ENCODE assay signal across 11 cellular contexts in genomic region chr12:53444593-53445325, GRCh38. TPM values are rescaled to one million over a fixed set of nuclear protein-coding genes. Genes with fewer than 3 reads are reported as not detected.
DNase-seq lines count a peak whose midpoint lies in the region; ATAC-seq and TF ChIP-seq lines count a peak whose summit lies in the region.
"Not testable (repeated sequence)": the region's sequence is repeated elsewhere in the genome, so short reads cannot be mapped to it uniquely, and the experiment has no call there.
"Had no signal": no experiment of that assay in that cellular context is flagged by ENCODE, and none has a peak within 500 bp of the region (broad histone marks: within the 10 kb centered on the region; RNA-seq: fewer than 3 reads in every experiment).

No MANE protein-coding gene starts in this region.

- intact Hi-C loops in CD8-positive, alpha-beta T cell (cut with DNase I, micrococcal nuclease) = loop anchor here in 1 of 2 experiments (5.0 kb wide), 1 partner anchor 437 kb away; the partner anchor contains the start of gene EIF4B
- intact Hi-C loops in activated naive CD4-positive, alpha-beta T cell treated with anti-CD3 and anti-CD28 coated beads for 36 hours (cut with micrococcal nuclease); dendritic cell treated with granulocyte-macrophage colony-stimulating factor and Interleukin-4, amounts not matched to agents 40 ng/mL and 50 ng/mL, for 4 days (cut with micrococcal nuclease); naive thymus-derived CD4-positive, alpha-beta T cell (cut with micrococcal nuclease): not testable (repeated sequence)

- H3K9me3 ChIP-seq in CD8-positive, alpha-beta T cell (ENCODE audit: low read length); T-helper 17 cell (ENCODE audit: control insufficient read depth, low read length, poor library complexity, severe bottlenecking); naive thymus-derived CD4-positive, alpha-beta T cell (ENCODE audit: control insufficient read depth in 2 of 3, low read length in 3 of 3): not testable (repeated sequence)

- peak overlapping the region; percentile 42 for H3K4me3 Mint-ChIP-seq in CD8-positive, alpha-beta T cell
- peak overlapping the region; percentile 98 for H3K4me3 Mint-ChIP-seq in T-helper 17 cell
- not testable (repeated sequence) for H3K4me3 Mint-ChIP-seq in activated naive CD4-positive, alpha-beta T cell treated with anti-CD3 and anti-CD28 coated beads for 36 hours; dendritic cell treated with granulocyte-macrophage colony-stimulating factor and Interleukin-4, amounts not matched to agents 40 ng/mL and 50 ng/mL, for 4 days
- peak overlapping the region in 9 of 10 donors; percentile 16 to 99 (median 48) for H3K4me3 Mint-ChIP-seq in naive thymus-derived CD4-positive, alpha-beta T cell
- peak overlapping the region; percentile 20 for H3K4me3 Mint-ChIP-seq in type B pancreatic cell

- not testable (repeated sequence) for H3K27me3 ChIP-seq in CD8-positive, alpha-beta T cell (ENCODE audit: insufficient read depth, low read length); naive thymus-derived CD4-positive, alpha-beta T cell (ENCODE audit: control insufficient read depth in 2 of 2, insufficient read depth in 2 of 2, low read length in 2 of 2)

- DNase-seq in CD8-positive, alpha-beta T cell; T-helper 17 cell; activated naive CD4-positive, alpha-beta T cell treated with anti-CD3 and anti-CD28 coated beads for 36 hours; naive thymus-derived CD4-positive, alpha-beta T cell; type B pancreatic cell (ENCODE audit: extremely low spot score, unreplicated experiment): not testable (repeated sequence)

- not testable (repeated sequence) for H3K27me3 Mint-ChIP-seq in CD8-positive, alpha-beta T cell (ENCODE audit: low read depth); T-helper 17 cell; activated naive CD4-positive, alpha-beta T cell treated with anti-CD3 and anti-CD28 coated beads for 36 hours (ENCODE audit: low read depth); dendritic cell treated with granulocyte-macrophage colony-stimulating factor and Interleukin-4, amounts not matched to agents 40 ng/mL and 50 ng/mL, for 4 days; naive thymus-derived CD4-positive, alpha-beta T cell; type B pancreatic cell

- peaks cover 56% of the 10 kb centered on the region for H3K36me3 Mint-ChIP-seq in CD8-positive, alpha-beta T cell
- not testable (repeated sequence) for H3K36me3 Mint-ChIP-seq in T-helper 17 cell (ENCODE audit: low read depth); type B pancreatic cell
- H3K36me3 Mint-ChIP-seq in activated naive CD4-positive, alpha-beta T cell treated with anti-CD3 and anti-CD28 coated beads for 36 hours (ENCODE audit: low read depth) = peaks cover 40% of the 10 kb centered on the region
- peaks cover 72% of the 10 kb centered on the region for H3K36me3 Mint-ChIP-seq in dendritic cell treated with granulocyte-macrophage colony-stimulating factor and Interleukin-4, amounts not matched to agents 40 ng/mL and 50 ng/mL, for 4 days (ENCODE audit: low read depth)
- H3K36me3 Mint-ChIP-seq in naive thymus-derived CD4-positive, alpha-beta T cell = peaks cover 0 to 38% (median 22%) of the 10 kb centered on the region in 5 donors

- not testable (repeated sequence) for ATAC-seq in CD8-positive, alpha-beta T cell; T-helper 17 cell; naive thymus-derived CD4-positive, alpha-beta T cell

- peaks cover 51% of the 10 kb centered on the region for H3K4me1 Mint-ChIP-seq in CD8-positive, alpha-beta T cell (ENCODE audit: low read depth)
- H3K4me1 Mint-ChIP-seq in T-helper 17 cell (peaks cover 33% of the 10 kb centered on the region), type B pancreatic cell (ENCODE audit: unreplicated experiment) (peaks cover 25% of the 10 kb centered on the region)
- H3K4me1 Mint-ChIP-seq in activated naive CD4-positive, alpha-beta T cell treated with anti-CD3 and anti-CD28 coated beads for 36 hours (ENCODE audit: low read depth) = peaks cover 40% of the 10 kb centered on the region
- peaks cover 43% of the 10 kb centered on the region for H3K4me1 Mint-ChIP-seq in dendritic cell treated with granulocyte-macrophage colony-stimulating factor and Interleukin-4, amounts not matched to agents 40 ng/mL and 50 ng/mL, for 4 days (ENCODE audit: low read depth)
- H3K4me1 Mint-ChIP-seq in naive thymus-derived CD4-positive, alpha-beta T cell = peaks cover 30 to 58% (median 43%) of the 10 kb centered on the region in 7 donors

- not testable (repeated sequence) for TF ChIP-seq CTCF in CD8-positive, alpha-beta T cell (IDR thresholded peaks at IDR 0.05); type B pancreatic cell (conservative IDR thresholded peaks at IDR 0.05)

- CTCF ChIA-PET in CD8-positive, alpha-beta T cell (lab: Charles Lee); naive thymus-derived CD4-positive, alpha-beta T cell (lab: Charles Lee): not testable (repeated sequence)
- CTCF ChIA-PET in activated naive CD4-positive, alpha-beta T cell treated with anti-CD3 and anti-CD28 coated beads for 36 hours (lab: Charles Lee) = interaction anchor here (0.6 to 1.3 kb wide), 3 partner anchors 24 to 65 kb away, joined by 4 to 7 read pairs (median 6); partner anchors contain the start of gene SP1

- POLR2A ChIA-PET in CD8-positive, alpha-beta T cell (lab: Charles Lee) = interaction anchor here (1.7 kb wide), 1 partner anchor 56 kb away, joined by 5 read pairs; the partner anchor contains the start of gene TARBP2
- POLR2A ChIA-PET in naive thymus-derived CD4-positive, alpha-beta T cell (lab: Charles Lee) = interaction anchor here (0.5 to 1.9 kb wide), 6 partner anchors 10 to 185 kb away, joined by 3 to 6 read pairs (median 4); partner anchors contain the start of genes SP1 and TARBP2

- peaks cover 36% of the 10 kb centered on the region for H3K4me1 ChIP-seq in CD8-positive, alpha-beta T cell (ENCODE audit: insufficient read depth, low read length)
- peaks cover 18 to 24% of the 10 kb centered on the region in 2 donors for H3K4me1 ChIP-seq in naive thymus-derived CD4-positive, alpha-beta T cell (ENCODE audit: control insufficient read depth in 2 of 2, insufficient read depth in 2 of 2, low read length in 2 of 2)

- H3K27ac Mint-ChIP-seq in CD8-positive, alpha-beta T cell = peak overlapping the region; percentile 22
- H3K27ac Mint-ChIP-seq in T-helper 17 cell (peak overlapping the region; percentile 93), type B pancreatic cell (peak overlapping the region; percentile 84)
- peak overlapping the region; percentile 59 for H3K27ac Mint-ChIP-seq in activated naive CD4-positive, alpha-beta T cell treated with anti-CD3 and anti-CD28 coated beads for 36 hours
- peak overlapping the region; percentile 46 for H3K27ac Mint-ChIP-seq in dendritic cell treated with granulocyte-macrophage colony-stimulating factor and Interleukin-4, amounts not matched to agents 40 ng/mL and 50 ng/mL, for 4 days
- peak overlapping the region in 7 of 9 donors; percentile 12 to 80 (median 40) for H3K27ac Mint-ChIP-seq in naive thymus-derived CD4-positive, alpha-beta T cell

- H3K36me3 ChIP-seq in CD8-positive, alpha-beta T cell (ENCODE audit: insufficient read depth, low read length) = peaks cover 14% of the 10 kb centered on the region
- H3K36me3 ChIP-seq in naive thymus-derived CD4-positive, alpha-beta T cell (ENCODE audit: control insufficient read depth in 2 of 3, insufficient read depth in 3 of 3, low read length in 3 of 3) = peaks cover 0 to 36% (median 11%) of the 10 kb centered on the region in 3 experiments

- H3K4me3 ChIP-seq in CD8-positive, alpha-beta T cell (ENCODE audit: low read depth, low read length); naive thymus-derived CD4-positive, alpha-beta T cell (ENCODE audit: low read length): not testable (repeated sequence)

- H3K27ac ChIP-seq in CD8-positive, alpha-beta T cell (ENCODE audit: low read depth, low read length) = not testable (repeated sequence)
- peak overlapping the region; percentile 45 for H3K27ac ChIP-seq in naive thymus-derived CD4-positive, alpha-beta T cell (ENCODE audit: low read depth, low read length)

- H3K9me3 Mint-ChIP-seq in CD8-positive, alpha-beta T cell; activated naive CD4-positive, alpha-beta T cell treated with anti-CD3 and anti-CD28 coated beads for 36 hours; dendritic cell treated with granulocyte-macrophage colony-stimulating factor and Interleukin-4, amounts not matched to agents 40 ng/mL and 50 ng/mL, for 4 days; naive thymus-derived CD4-positive, alpha-beta T cell; type B pancreatic cell: not testable (repeated sequence)

RNA-seq across cellular contexts. Expression of gene PRR13, which starts 3.2 kb away (rescaled TPM):
- total RNA-seq in CD8-positive, alpha-beta T cell = 100 to 1,000 TPM; 131 to 155 TPM
- 100 to 1,000 TPM; 168 to 188 TPM for total RNA-seq in T-helper 17 cell
- 100 to 1,000 TPM; 207 to 216 TPM for total RNA-seq in activated naive CD4-positive, alpha-beta T cell treated with anti-CD3 and anti-CD28 coated beads for 36 hours
- 100 to 1,000 TPM; 147 to 215 (median 201) TPM for total RNA-seq in naive thymus-derived CD4-positive, alpha-beta T cell
- 100 to 1,000 TPM; 493 to 529 TPM for polyA plus RNA-seq in naive thymus-derived CD4-positive, alpha-beta T cell
- total RNA-seq in type B pancreatic cell (ENCODE audit: low replicate concordance) = 88.1 and 142 TPM in 2 replicates

RNA-seq across cellular contexts. Expression of gene PCBP2, which starts 7.1 kb away (rescaled TPM):
- total RNA-seq in CD8-positive, alpha-beta T cell = 1,000 to 10,000 TPM; 1,250 to 1,255 TPM
- 1,000 to 10,000 TPM; 1,028 to 1,089 TPM for total RNA-seq in T-helper 17 cell
- 1,000 to 10,000 TPM; 1,085 to 1,132 TPM for total RNA-seq in activated naive CD4-positive, alpha-beta T cell treated with anti-CD3 and anti-CD28 coated beads for 36 hours
- total RNA-seq in naive thymus-derived CD4-positive, alpha-beta T cell = 1,000 to 10,000 TPM in 2 of 5 experiments, 100 to 1,000 TPM in 3; 737 to 1,110 (median 928) TPM
- 100 to 1,000 TPM; 148 to 158 TPM for polyA plus RNA-seq in naive thymus-derived CD4-positive, alpha-beta T cell
- total RNA-seq in type B pancreatic cell (ENCODE audit: low replicate concordance) = 825 and 1,222 TPM in 2 replicates

RNA-seq across cellular contexts. Expression of gene AMHR2, which starts 21.1 kb away (rescaled TPM):
- not detected for total RNA-seq in CD8-positive, alpha-beta T cell
- total RNA-seq in T-helper 17 cell (not detected), type B pancreatic cell (ENCODE audit: low replicate concordance) (1.6 and 2.4 TPM in 2 replicates)
- total RNA-seq in activated naive CD4-positive, alpha-beta T cell treated with anti-CD3 and anti-CD28 coated beads for 36 hours = not detected
- not detected for total RNA-seq in naive thymus-derived CD4-positive, alpha-beta T cell
- not detected for polyA plus RNA-seq in naive thymus-derived CD4-positive, alpha-beta T cell
- total RNA-seq: aorta, Daoy, LHCN-M2, lung microvascular endothelial cell, sciatic nerve had no signal

RNA-seq across cellular contexts. Expression of gene MAP3K12, which starts 54.5 kb away (rescaled TPM):
- total RNA-seq in CD8-positive, alpha-beta T cell = 10 to 100 TPM; 11.1 to 12.9 TPM
- total RNA-seq in T-helper 17 cell (10 to 100 TPM; 25.5 to 28.6 TPM), type B pancreatic cell (ENCODE audit: low replicate concordance) (10.6 and 31.6 TPM in 2 replicates)
- 1 to 10 TPM; 6.0 to 8.2 TPM for total RNA-seq in activated naive CD4-positive, alpha-beta T cell treated with anti-CD3 and anti-CD28 coated beads for 36 hours
- total RNA-seq in naive thymus-derived CD4-positive, alpha-beta T cell = 10 to 100 TPM; 21.8 to 29.7 (median 23.0) TPM
- 1 to 10 TPM; 4.9 to 6.6 TPM for polyA plus RNA-seq in naive thymus-derived CD4-positive, alpha-beta T cell

RNA-seq across cellular contexts. Expression of gene TARBP2, which starts 56.3 kb away (rescaled TPM):
- total RNA-seq in CD8-positive, alpha-beta T cell = 10 to 100 TPM; 22.9 to 23.9 TPM
- total RNA-seq in T-helper 17 cell (10 to 100 TPM; 28.4 to 29.3 TPM), type B pancreatic cell (ENCODE audit: low replicate concordance) (46.4 and 52.3 TPM in 2 replicates)
- 10 to 100 TPM; 25.0 to 26.8 TPM for total RNA-seq in activated naive CD4-positive, alpha-beta T cell treated with anti-CD3 and anti-CD28 coated beads for 36 hours
- 10 to 100 TPM; 25.1 to 45.2 (median 40.7) TPM for total RNA-seq in naive thymus-derived CD4-positive, alpha-beta T cell
- 10 to 100 TPM; 30.9 to 34.2 TPM for polyA plus RNA-seq in naive thymus-derived CD4-positive, alpha-beta T cell

Comparison
In these comparisons a context has a peak if more than half of its experiments do, and no peak if none do; other contexts are left out.
1. H3K27ac Mint-ChIP-seq: peak in every context shown above with its lines; median percentile 93 in T-helper 17 cell; 84 in type B pancreatic cell; 59 in activated naive CD4-positive, alpha-beta T cell treated with anti-CD3 and anti-CD28 coated beads for 36 hours; 46 in dendritic cell treated with granulocyte-macrophage colony-stimulating factor and Interleukin-4, amounts not matched to agents 40 ng/mL and 50 ng/mL, for 4 days; 40 in naive thymus-derived CD4-positive, alpha-beta T cell; 22 in CD8-positive, alpha-beta T cell.